35 cellular contexts compared by ENCODE assay signal in the genomic region with DNA sequence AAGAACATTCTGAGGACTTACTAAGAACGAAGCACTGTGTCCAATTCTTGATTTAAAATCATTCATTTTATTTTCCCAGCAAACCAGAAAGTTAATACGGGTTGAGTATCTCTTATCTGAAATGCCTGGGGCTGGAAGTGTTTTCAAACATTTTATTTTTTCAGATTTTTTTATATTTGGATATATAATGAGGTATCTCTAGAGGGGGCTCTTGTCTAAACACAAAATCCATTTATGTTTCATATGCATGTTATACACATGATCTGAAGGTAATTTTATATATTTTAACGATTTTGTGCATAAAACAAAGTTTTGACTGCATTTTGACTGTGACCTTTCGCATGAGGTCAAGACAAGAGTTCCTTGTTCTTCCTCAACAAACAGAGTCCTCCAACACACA.
"Had no signal": no experiment of that assay in that cellular context is flagged by ENCODE, and none has a peak within 500 bp of the region (broad histone marks: within the 10 kb centered on the region; RNA-seq: fewer than 3 reads in every experiment).

No MANE protein-coding gene starts in this region.

- H3K9me3 ChIP-seq: ascending aorta, breast epithelium, esophagus muscularis mucosa, gastrocnemius medialis, heart left ventricle had no signal

- FAIRE-seq: colon had no signal

- H3K4me1 Mint-ChIP-seq: activated CD4-positive, alpha-beta T cell treated with anti-CD3 and anti-CD28 coated beads for 36 hours; activated CD4-positive, alpha-beta T cell treated with anti-CD3 and anti-CD28 coated beads, Interleukin-2, amount 10 ng/mL, durations not matched to agents 24 days and 14 days; activated CD8-positive, alpha-beta memory T cell treated with anti-CD3 and anti-CD28 coated beads, Interleukin-2, amount 10 ng/mL, durations not matched to agents 7 days and 5 days; activated naive CD4-positive, alpha-beta T cell treated with anti-CD3 and anti-CD28 coated beads, Interleukin-2, amount 10 ng/mL, durations not matched to agents 7 days and 5 days; activated naive CD8-positive, alpha-beta T cell treated with anti-CD3 and anti-CD28 coated beads, Interleukin-2, amount 10 ng/mL, durations not matched to agents 7 days and 5 days; central memory CD8-positive, alpha-beta T cell; T-helper 17 cell had no signal

- H3K27ac Mint-ChIP-seq: activated CD4-positive, alpha-beta memory T cell treated with anti-CD3 and anti-CD28 coated beads for 36 hours; activated CD4-positive, alpha-beta T cell treated with anti-CD3 and anti-CD28 coated beads for 36 hours; activated CD4-positive, alpha-beta T cell treated with anti-CD3 and anti-CD28 coated beads, Interleukin-2, amount 10 ng/mL, durations not matched to agents 24 days and 14 days; activated CD8-positive, alpha-beta memory T cell treated with anti-CD3 and anti-CD28 coated beads, Interleukin-2, amount 10 ng/mL, durations not matched to agents 7 days and 5 days; activated CD8-positive, alpha-beta T cell treated with anti-CD3 and anti-CD28 coated beads, Interleukin-2, amount 10 ng/mL, durations not matched to agents 7 days and 5 days; activated naive CD4-positive, alpha-beta T cell treated with anti-CD3 and anti-CD28 coated beads, Interleukin-2, amount 10 ng/mL, durations not matched to agents 7 days and 5 days; activated naive CD4-positive, alpha-beta T cell treated with anti-CD3 and anti-CD28 coated beads, Interleukin-2, amount 50 U/mL, for 72 hours; activated naive CD8-positive, alpha-beta T cell treated with anti-CD3 and anti-CD28 coated beads, Interleukin-2, amount 10 ng/mL, durations not matched to agents 7 days and 5 days; activated T-helper 1 cell treated with anti-CD3 and anti-CD28 coated beads, Interleukin-12 subunit alpha, Interleukin-12 subunit beta, Interleukin-2, Interleukin-4 antibody, amounts not matched to agents 30 ng/mL and 10 ng/mL and 1 ng/mL, durations not matched to agents 14 hours and 24 hours and 36 hours; activated T-helper 2 cell treated with anti-CD3 and anti-CD28 coated beads, Interferon-gamma antibody, Interleukin-2, Interleukin-4, amounts not matched to agents 10 μg/mL and 5 μg/mL and 100 μg/mL, durations not matched to agents 14 hours and 24 hours and 36 hours; brain; effector memory CD8-positive, alpha-beta T cell; T-helper 17 cell; T-helper 2 cell treated with Interferon-gamma antibody and Interleukin-4, amounts not matched to agents 5 μg/mL and 100 μg/mL, for 36 hours had no signal

- ATAC-seq: activated CD4-positive, alpha-beta T cell treated with anti-CD3 and anti-CD28 coated beads for 36 hours; activated CD8-positive, alpha-beta memory T cell treated with anti-CD3 and anti-CD28 coated beads, Interleukin-2, amount 10 ng/mL, durations not matched to agents 7 days and 5 days; activated CD8-positive, alpha-beta T cell treated with anti-CD3 and anti-CD28 coated beads, Interleukin-2, amount 10 ng/mL, durations not matched to agents 7 days and 5 days; activated naive CD4-positive, alpha-beta T cell treated with anti-CD3 and anti-CD28 coated beads, Interleukin-2, amount 50 U/mL, for 72 hours; effector memory CD8-positive, alpha-beta T cell; foreskin keratinocyte; gastrocnemius medialis; heart left ventricle; T-helper 17 cell had no signal

- H3K4me3 ChIP-seq: ascending aorta, breast epithelium, cardiac muscle cell, esophagus muscularis mucosa, gastrocnemius medialis had no signal

- H3K27me3 Mint-ChIP-seq: activated CD4-positive, alpha-beta memory T cell treated with anti-CD3 and anti-CD28 coated beads for 36 hours; activated CD4-positive, alpha-beta T cell treated with anti-CD3 and anti-CD28 coated beads, Interleukin-2, amount 10 ng/mL, durations not matched to agents 24 days and 14 days; activated CD8-positive, alpha-beta memory T cell treated with anti-CD3 and anti-CD28 coated beads, Interleukin-2, amount 10 ng/mL, durations not matched to agents 7 days and 5 days; activated naive CD4-positive, alpha-beta T cell treated with anti-CD3 and anti-CD28 coated beads, Interleukin-2, amount 10 ng/mL, durations not matched to agents 7 days and 5 days; activated naive CD8-positive, alpha-beta T cell treated with anti-CD3 and anti-CD28 coated beads, Interleukin-2, amount 10 ng/mL, durations not matched to agents 7 days and 5 days; T-helper 17 cell had no signal

- H3K27me3 ChIP-seq: ascending aorta, breast epithelium, cardiac muscle cell, esophagus muscularis mucosa, foreskin keratinocyte, gastrocnemius medialis, heart left ventricle had no signal

- H3K4me1 ChIP-seq: ascending aorta, breast epithelium, esophagus muscularis mucosa, foreskin keratinocyte, gastrocnemius medialis had no signal

- H3K36me3 Mint-ChIP-seq: activated CD4-positive, alpha-beta memory T cell treated with anti-CD3 and anti-CD28 coated beads for 36 hours; activated CD8-positive, alpha-beta memory T cell treated with anti-CD3 and anti-CD28 coated beads, Interleukin-2, amount 10 ng/mL, durations not matched to agents 7 days and 5 days; activated naive CD4-positive, alpha-beta T cell treated with anti-CD3 and anti-CD28 coated beads, Interleukin-2, amount 10 ng/mL, durations not matched to agents 7 days and 5 days; activated naive CD8-positive, alpha-beta T cell treated with anti-CD3 and anti-CD28 coated beads, Interleukin-2, amount 10 ng/mL, durations not matched to agents 7 days and 5 days had no signal

- H3K27ac ChIP-seq: ascending aorta, breast epithelium, cardiac muscle cell, esophagus muscularis mucosa, foreskin keratinocyte, gastrocnemius medialis, heart left ventricle had no signal

- DNase-seq: activated CD4-positive, alpha-beta memory T cell treated with anti-CD3 and anti-CD28 coated beads for 36 hours; activated CD4-positive, alpha-beta T cell treated with anti-CD3 and anti-CD28 coated beads for 36 hours; activated CD4-positive, alpha-beta T cell treated with anti-CD3 and anti-CD28 coated beads, Interleukin-2, amount 10 ng/mL, durations not matched to agents 24 days and 14 days; activated CD4-positive, CD25-positive, alpha-beta regulatory T cell; activated CD4-positive, CD25-positive, alpha-beta regulatory T cell treated with anti-CD3 and anti-CD28 coated beads, Interleukin-2, amount 50 U/mL, for 72 hours; activated CD8-positive, alpha-beta memory T cell treated with anti-CD3 and anti-CD28 coated beads, Interleukin-2, amount 10 ng/mL, durations not matched to agents 7 days and 5 days; activated CD8-positive, alpha-beta memory T cell treated with anti-CD3 and anti-CD28 coated beads, Interleukin-2, amount 50 U/mL, for 4 hours; activated CD8-positive, alpha-beta T cell treated with anti-CD3 and anti-CD28 coated beads, Interleukin-2, amount 10 ng/mL, durations not matched to agents 7 days and 5 days; activated effector memory CD4-positive, alpha-beta T cell treated with anti-CD3 and anti-CD28 coated beads, Interleukin-2, amount 50 U/mL, for 16 hours; activated naive CD4-positive, alpha-beta T cell treated with anti-CD3 and anti-CD28 coated beads, Interleukin-2, amount 10 ng/mL, durations not matched to agents 7 days and 5 days; activated naive CD8-positive, alpha-beta T cell treated with anti-CD3 and anti-CD28 coated beads, Interleukin-2, amount 10 ng/mL, durations not matched to agents 7 days and 5 days; activated T-cell treated with anti-CD3 and anti-CD28 coated beads, Interleukin-2, amount 50 U/mL, for 1 hour; activated T-cell treated with anti-CD3 and anti-CD28 coated beads, Interleukin-2, amount 50 U/mL, for 48 hours; cortex of kidney; dermis blood vessel endothelial cell; effector CD4-positive, alpha-beta T cell; effector memory CD8-positive, alpha-beta T cell; erythroblast; foreskin keratinocyte; gastrocnemius medialis; glutamatergic neuron; heart left ventricle; T-helper 17 cell; T1000 had no signal

- H3K36me3 ChIP-seq: ascending aorta, breast epithelium, cardiac muscle cell, esophagus muscularis mucosa, gastrocnemius medialis, heart left ventricle had no signal

- H3K4me3 Mint-ChIP-seq: activated CD4-positive, alpha-beta memory T cell treated with anti-CD3 and anti-CD28 coated beads for 36 hours; activated CD4-positive, alpha-beta T cell treated with anti-CD3 and anti-CD28 coated beads for 36 hours; activated CD4-positive, alpha-beta T cell treated with anti-CD3 and anti-CD28 coated beads, Interleukin-2, amount 10 ng/mL, durations not matched to agents 24 days and 14 days; activated CD8-positive, alpha-beta memory T cell treated with anti-CD3 and anti-CD28 coated beads, Interleukin-2, amount 10 ng/mL, durations not matched to agents 7 days and 5 days; activated CD8-positive, alpha-beta T cell treated with anti-CD3 and anti-CD28 coated beads, Interleukin-2, amount 10 ng/mL, durations not matched to agents 7 days and 5 days; activated naive CD4-positive, alpha-beta T cell treated with anti-CD3 and anti-CD28 coated beads, Interleukin-2, amount 10 ng/mL, durations not matched to agents 7 days and 5 days; activated naive CD8-positive, alpha-beta T cell treated with anti-CD3 and anti-CD28 coated beads, Interleukin-2, amount 10 ng/mL, durations not matched to agents 7 days and 5 days; activated T-helper 1 cell treated with anti-CD3 and anti-CD28 coated beads, Interleukin-12 subunit alpha, Interleukin-12 subunit beta, Interleukin-2, Interleukin-4 antibody, amounts not matched to agents 30 ng/mL and 10 ng/mL and 1 ng/mL, durations not matched to agents 14 hours and 24 hours and 36 hours; brain; central memory CD8-positive, alpha-beta T cell; effector memory CD8-positive, alpha-beta T cell; T-helper 17 cell; T-helper 2 cell treated with Interferon-gamma antibody and Interleukin-4, amounts not matched to agents 5 μg/mL and 100 μg/mL, for 36 hours had no signal
